ENCODE assay signal across 12 cellular contexts in genomic region chr11:78532991-78533861, GRCh38. TPM values are rescaled to one million over a fixed set of nuclear protein-coding genes. Genes with fewer than 3 reads are reported as not detected.
DNase-seq lines count a peak whose midpoint lies in the region; ATAC-seq, FAIRE-seq and TF ChIP-seq lines count a peak whose summit lies in the region.
"Had no signal": no experiment of that assay in that cellular context is flagged by ENCODE, and none has a peak within 500 bp of the region (broad histone marks: within the 10 kb centered on the region; RNA-seq: fewer than 3 reads in every experiment).

No MANE protein-coding gene starts in this region.

- WGBS in GM12878 (ENCODE audit: insufficient coverage, insufficient replicate concordance, low lambda C conversion rate, missing lambda C conversion rate), result 48% methylated on average over 3 of the region's 3 CpGs
- 75 to 80% methylated on average over 3 of the region's 3 CpGs for WGBS in transverse colon (ENCODE audit: low coverage in 1 of 2), 2 donors

- peak overlapping the region; percentile 77 for H2AFZ ChIP-seq in GM12878 (ENCODE audit: control insufficient read depth, low read depth, low read length)

- no TSS peak for BruUV-seq in GM12878 (replicated peaks; lab: Mats Ljungman, UMichigan)

- no peak for TF ChIP-seq RAD21 in GM12878 (IDR thresholded peaks at IDR 0.05; ENCODE audit: insufficient read depth, low read depth, low read length)

- intact Hi-C loops in GM12878 (cut with micrococcal nuclease; ENCODE audit: unreplicated experiment) (no loop called here), transverse colon (cut with DNase I; ENCODE audit: low total_unique reads) (no loop called here)
- intact Hi-C loops in activated T-helper 2 cell treated with anti-CD3 and anti-CD28 coated beads, Interferon-gamma antibody, Interleukin-2, Interleukin-4, amounts not matched to agents 10 μg/mL and 5 μg/mL and 100 μg/mL, durations not matched to agents 14 hours and 24 hours and 36 hours (cut with micrococcal nuclease), result no loop called here
- intact Hi-C loops in CD4-positive, alpha-beta T cell (cut with DNase I, micrococcal nuclease), result no loop called here

- no peaks in the 10 kb centered on the region for H3K27me3 Mint-ChIP-seq in activated T-helper 2 cell treated with anti-CD3 and anti-CD28 coated beads, Interferon-gamma antibody, Interleukin-2, Interleukin-4, amounts not matched to agents 10 μg/mL and 5 μg/mL and 100 μg/mL, durations not matched to agents 14 hours and 24 hours and 36 hours (ENCODE audit: low read depth)
- H3K27me3 Mint-ChIP-seq in CD4-positive, alpha-beta T cell, result no peaks in the 10 kb centered on the region

- in situ Hi-C loops in GM12878 (cut with MboI), result no loop called here
- in situ Hi-C loops in transverse colon (cut with MboI; ENCODE audit: low pct_ligation_motif_present in 1 of 4, low pct_unique_long_range_greater_than_20kb in 1 of 4, low sequenced_read_pairs in 3 of 4), result no loop called here

- ATAC-seq in GM18517 (IDR thresholded peaks at IDR 0.05; ENCODE audit: unreplicated experiment) (peak; percentile 69), GM21529 (IDR thresholded peaks at IDR 0.05; ENCODE audit: unreplicated experiment) (peak; percentile 84), HG03460 (IDR thresholded peaks at IDR 0.05; ENCODE audit: unreplicated experiment) (peak; percentile 66), GM12878 (peak; percentile 86)
- no peak for ATAC-seq in CD4-positive, alpha-beta T cell (ENCODE audit: poor library complexity)
- ATAC-seq: HepG2, upper lobe of right lung had no signal

- TF ChIP-seq POLR2A in GM12878 (IDR thresholded peaks at IDR 0.05; ENCODE audit: low read depth, low read length), result no peak
- TF ChIP-seq POLR2A in transverse colon (IDR thresholded peaks at IDR 0.05), result no peak

- H3K9ac ChIP-seq in GM12878 (ENCODE audit: control insufficient read depth, insufficient read depth, low read length), result peak overlapping the region; percentile 39; the same call in 1 of the 2 replicates

- SMC1A ChIA-PET in GM12878 (lab: Charles Lee; ENCODE audit: uncharacterized antibody, unreplicated experiment), result interaction anchor here (0.8 to 2.5 kb wide), 20 partner anchors 8 to 394 kb away, joined by 3 to 12 read pairs (median 4); partner anchors contain the start of genes ALG8 and GAB2

- TF ChIP-seq EP300 in GM12878 (IDR thresholded peaks at IDR 0.05; ENCODE audit: borderline replicate concordance in 1 of 2, control insufficient read depth in 1 of 2, low read depth in 2 of 2, low read length in 2 of 2) (no peak), transverse colon (IDR thresholded peaks at IDR 0.05; ENCODE audit: low read depth) (no peak)

- H3K36me3 ChIP-seq in GM12878 (ENCODE audit: control insufficient read depth in 2 of 2, insufficient read depth in 2 of 2, low read length in 1 of 2) (no peaks in the 10 kb centered on the region), transverse colon (no peaks in the 10 kb centered on the region)
- H3K36me3 ChIP-seq: upper lobe of right lung had no signal

- no peak overlapping the region for H3K27ac Mint-ChIP-seq in activated T-helper 2 cell treated with anti-CD3 and anti-CD28 coated beads, Interferon-gamma antibody, Interleukin-2, Interleukin-4, amounts not matched to agents 10 μg/mL and 5 μg/mL and 100 μg/mL, durations not matched to agents 14 hours and 24 hours and 36 hours
- no peak overlapping the region for H3K27ac Mint-ChIP-seq in CD4-positive, alpha-beta T cell

- H3K36me3 Mint-ChIP-seq in activated T-helper 2 cell treated with anti-CD3 and anti-CD28 coated beads, Interferon-gamma antibody, Interleukin-2, Interleukin-4, amounts not matched to agents 10 μg/mL and 5 μg/mL and 100 μg/mL, durations not matched to agents 14 hours and 24 hours and 36 hours (ENCODE audit: low read depth), result peaks cover 41% of the 10 kb centered on the region
- H3K36me3 Mint-ChIP-seq in CD4-positive, alpha-beta T cell (ENCODE audit: low read depth), result peaks cover 43% of the 10 kb centered on the region

- H3K9me3 Mint-ChIP-seq in activated T-helper 2 cell treated with anti-CD3 and anti-CD28 coated beads, Interferon-gamma antibody, Interleukin-2, Interleukin-4, amounts not matched to agents 10 μg/mL and 5 μg/mL and 100 μg/mL, durations not matched to agents 14 hours and 24 hours and 36 hours, result no peaks in the 10 kb centered on the region
- H3K9me3 Mint-ChIP-seq in CD4-positive, alpha-beta T cell, result no peaks in the 10 kb centered on the region

- H3K4me2 ChIP-seq in GM12878 (ENCODE audit: control insufficient read depth, insufficient read depth), result peak overlapping the region; percentile 74

- H3K4me3 ChIP-seq in GM12878 (no peak overlapping the region), transverse colon (no peak overlapping the region)
- H3K4me3 ChIP-seq: upper lobe of right lung had no signal

- no peaks in the 10 kb centered on the region; the same call in 2 of the 3 replicates for H3K9me3 ChIP-seq in GM12878 (replicated peaks; ENCODE audit: control insufficient read depth, insufficient read depth, low read length)
- no peaks in the 10 kb centered on the region for H3K9me3 ChIP-seq in transverse colon
- H3K9me3 ChIP-seq in CD4-positive, alpha-beta T cell (ENCODE audit: control insufficient read depth, low read length), result no peaks in the 10 kb centered on the region
- H3K9me3 ChIP-seq: upper lobe of right lung had no signal

- peak overlapping the region; percentile 74 for H3K27ac ChIP-seq in GM12878 (ENCODE audit: control insufficient read depth, insufficient read depth)
- no peak overlapping the region for H3K27ac ChIP-seq in transverse colon
- H3K27ac ChIP-seq in CD4-positive, alpha-beta T cell (ENCODE audit: low read depth, low read length), result no peak overlapping the region
- H3K27ac ChIP-seq: upper lobe of right lung had no signal

- peaks cover 8% of the 10 kb centered on the region for H3K4me1 Mint-ChIP-seq in activated T-helper 2 cell treated with anti-CD3 and anti-CD28 coated beads, Interferon-gamma antibody, Interleukin-2, Interleukin-4, amounts not matched to agents 10 μg/mL and 5 μg/mL and 100 μg/mL, durations not matched to agents 14 hours and 24 hours and 36 hours (ENCODE audit: low read depth)
- no peaks in the 10 kb centered on the region for H3K4me1 Mint-ChIP-seq in CD4-positive, alpha-beta T cell (ENCODE audit: low read depth)

- H3K4me1 ChIP-seq in GM12878 (ENCODE audit: control insufficient read depth, insufficient read depth, low read length), result peaks cover 21% of the 10 kb centered on the region
- no peaks in the 10 kb centered on the region for H3K4me1 ChIP-seq in transverse colon
- H3K4me1 ChIP-seq: upper lobe of right lung had no signal

- H3K4me3 Mint-ChIP-seq in activated T-helper 2 cell treated with anti-CD3 and anti-CD28 coated beads, Interferon-gamma antibody, Interleukin-2, Interleukin-4, amounts not matched to agents 10 μg/mL and 5 μg/mL and 100 μg/mL, durations not matched to agents 14 hours and 24 hours and 36 hours (ENCODE audit: low read depth), result no peak overlapping the region
- H3K4me3 Mint-ChIP-seq in CD4-positive, alpha-beta T cell, result no peak overlapping the region

- H3K27me3 ChIP-seq in GM12878 (replicated peaks in 1 of 2; ENCODE audit: control insufficient read depth in 2 of 2, insufficient read depth in 2 of 2, low read length in 1 of 2), result no peaks in the 10 kb centered on the region
- no peaks in the 10 kb centered on the region for H3K27me3 ChIP-seq in transverse colon
- no peaks in the 10 kb centered on the region for H3K27me3 ChIP-seq in CD4-positive, alpha-beta T cell (ENCODE audit: control insufficient read depth, insufficient read depth, low read length)
- H3K27me3 ChIP-seq: upper lobe of right lung had no signal

- CTCF ChIA-PET in GM12878 (lab: Yijun Ruan, JAX), result interaction anchor here (1.0 to 2.4 kb wide), 8 partner anchors 22 to 223 kb away, joined by 3 to 19 read pairs (median 4); partner anchors contain the start of gene GAB2
- CTCF ChIA-PET in CD4-positive, alpha-beta T cell (lab: Charles Lee), result interaction anchor here (1.9 kb wide), 1 partner anchor 31 kb away, joined by 7 read pairs; no protein-coding TSS in a partner anchor

- no peak for FAIRE-seq in GM12878 (lab: Jason Lieb, UNC)
- FAIRE-seq: HepG2 had no signal

- RAD21 ChIA-PET in GM12878 (lab: Charles Lee; ENCODE audit: unreplicated experiment), result interaction anchor here (0.6 to 3.0 kb wide), 13 partner anchors 12 to 306 kb away, joined by 3 to 10 read pairs (median 4); no protein-coding TSS in a partner anchor

- H3K79me2 ChIP-seq in GM12878 (ENCODE audit: control insufficient read depth, insufficient read depth, low read length), result no peaks in the 10 kb centered on the region; the same call in 1 of the 2 replicates

- peak; percentile 44 for DNase-seq in GM12878 (ENCODE audit: low read depth, low spot score)
- no peak for DNase-seq in activated T-helper 2 cell treated with anti-CD3 and anti-CD28 coated beads, Interferon-gamma antibody, Interleukin-2, Interleukin-4, amounts not matched to agents 10 μg/mL and 5 μg/mL and 100 μg/mL, durations not matched to agents 14 hours and 24 hours and 36 hours (ENCODE audit: low spot score)
- no peak for DNase-seq in activated CD4-positive, alpha-beta T cell treated with anti-CD3 and anti-CD28 coated beads, Interleukin-2, amount 50 U/mL, for 48 hours
- no peak for DNase-seq in transverse colon
- no peak for DNase-seq in CD4-positive, alpha-beta T cell
- DNase-seq: Calu3; stimulated activated CD4-positive, alpha-beta T cell treated with anti-CD3 and anti-CD28 coated beads, Interleukin-2, amount 100 ng/mL, for 48 hours; upper lobe of right lung had no signal

- POLR2A ChIA-PET in GM12878 (lab: Charles Lee), result interaction anchor here (1.3 to 2.3 kb wide), 3 partner anchors 8 to 70 kb away, joined by 3 to 8 read pairs (median 3); no protein-coding TSS in a partner anchor
- POLR2A ChIA-PET in CD4-positive, alpha-beta T cell (lab: Charles Lee), result no interaction called here

- H4K20me1 ChIP-seq in GM12878 (ENCODE audit: control insufficient read depth, insufficient read depth), result no peaks in the 10 kb centered on the region

- TF ChIP-seq CTCF in GM12878 (IDR thresholded peaks at IDR 0.05 in 2 of 3, conservative IDR thresholded peaks at IDR 0.05 in 1 of 3; ENCODE audit: control insufficient read depth in 2 of 3, extremely low read depth in 1 of 3, insufficient read depth in 1 of 3, low read depth in 3 of 3, low read length in 3 of 3) (no peak), transverse colon (IDR thresholded peaks at IDR 0.05) (no peak)
- no peak for TF ChIP-seq CTCF in CD4-positive, alpha-beta T cell (IDR thresholded peaks at IDR 0.05)

RNA-seq across cellular contexts. Expression of gene NARS2, which starts 41.4 kb away (rescaled TPM):
- total RNA-seq in GM12878 (2013; cell fraction: nucleolus; rRNA removed), result 79.0 and 88.5 TPM in 2 replicates
- total RNA-seq in GM12878 (2014; rRNA removed), result 26.3 and 34.3 TPM in 2 replicates
- total RNA-seq in GM12878 (2014; rRNA removed; fragmentation: Illumina TruSeq; extraction: Trizol), result 34.0 and 34.7 TPM in 2 replicates
- total RNA-seq in GM12878 (2021), result 23.0 and 23.3 TPM in 2 replicates
- 8.9 TPM for polyA plus RNA-seq in GM12878 (2011; ENCODE audit: low read depth)
- 38.6 and 58.8 TPM in 2 replicates for polyA plus RNA-seq in GM12878 (2011; rRNA removed)
- polyA plus RNA-seq in GM12878 (2011; cell fraction: cytosol; rRNA removed), result 11.6 and 12.9 TPM in 2 replicates
- 18.0 and 20.2 TPM in 2 replicates for polyA plus RNA-seq in GM12878 (2011; cell fraction: nucleus; rRNA removed)
- polyA plus RNA-seq in GM12878 (2012), result 20.1 and 22.9 TPM in 2 replicates
- polyA plus RNA-seq in GM12878 (2014; fragmentation: Illumina TruSeq; extraction: Trizol), result 29.6 and 30.3 TPM in 2 replicates
- 10 to 100 TPM; 41.3 to 42.0 TPM for polyA plus RNA-seq in GM12878 (2014; fragmentation: Nextera tagmentation; extraction: Ambion mirVana)
- 18.9 and 22.2 TPM in 2 replicates for polyA plus RNA-seq in GM12878 (2014; rRNA removed)
- 10 to 100 TPM; 41.9 to 45.3 TPM for polyA plus RNA-seq in GM12878 (2016; fragmentation: Nextera tagmentation; extraction: Ambion mirVana)
- 16.3 and 20.9 TPM in 2 replicates for polyA minus RNA-seq in GM12878 (2011; rRNA and poly(A)+ RNA removed)
- polyA minus RNA-seq in GM12878 (2011; cell fraction: cytosol; rRNA and poly(A)+ RNA removed), result 8.7 and 9.5 TPM in 2 replicates
- 25.4 and 36.5 TPM in 2 replicates for polyA minus RNA-seq in GM12878 (2011; cell fraction: nucleus; rRNA and poly(A)+ RNA removed)
- total RNA-seq in activated T-helper 2 cell treated with anti-CD3 and anti-CD28 coated beads, Interferon-gamma antibody, Interleukin-2, Interleukin-4, amounts not matched to agents 10 μg/mL and 5 μg/mL and 100 μg/mL, durations not matched to agents 14 hours and 24 hours and 36 hours, result 34.1 and 37.7 TPM in 2 replicates
- 10 to 100 TPM in 2 of 4 donors, 1 to 10 TPM in 2; 6.4 to 15.1 (median 10.4) TPM for total RNA-seq in transverse colon
- total RNA-seq in CD4-positive, alpha-beta T cell, result 1 to 10 TPM; 8.7 to 9.3 TPM
